ENCODE assay signal across 1 cellular context in the genomic region with DNA sequence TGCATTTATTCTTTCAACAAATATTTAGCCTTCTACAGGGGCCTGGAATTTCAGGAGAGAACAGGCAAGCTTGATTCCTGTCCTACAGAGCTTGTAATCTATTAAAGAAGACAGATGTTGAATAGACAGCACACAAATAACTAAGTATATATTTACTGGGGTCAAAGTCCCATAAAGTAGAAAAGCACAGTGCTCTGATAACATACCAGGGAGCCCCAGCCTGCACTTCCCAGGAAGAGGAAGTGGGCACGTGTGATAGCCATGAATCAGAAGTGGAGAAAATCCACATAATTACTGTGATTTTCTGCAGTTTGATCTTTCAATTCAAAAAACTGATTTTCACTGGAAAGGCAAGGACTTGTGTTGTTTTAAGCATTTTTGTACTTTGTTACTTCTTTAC.
A peak's percentile ranks its signal among the peaks of the same experiment; 100 is the strongest.
TF ChIP-seq lines count a peak whose summit lies in the region.

No MANE protein-coding gene starts in this region.

TF ChIP-seq in HepG2, 621 proteins besides CTCF, POLR2A, EP300 and RAD21 (continued from another document and continues in another):
- TF ChIP-seq, protein P1, sequence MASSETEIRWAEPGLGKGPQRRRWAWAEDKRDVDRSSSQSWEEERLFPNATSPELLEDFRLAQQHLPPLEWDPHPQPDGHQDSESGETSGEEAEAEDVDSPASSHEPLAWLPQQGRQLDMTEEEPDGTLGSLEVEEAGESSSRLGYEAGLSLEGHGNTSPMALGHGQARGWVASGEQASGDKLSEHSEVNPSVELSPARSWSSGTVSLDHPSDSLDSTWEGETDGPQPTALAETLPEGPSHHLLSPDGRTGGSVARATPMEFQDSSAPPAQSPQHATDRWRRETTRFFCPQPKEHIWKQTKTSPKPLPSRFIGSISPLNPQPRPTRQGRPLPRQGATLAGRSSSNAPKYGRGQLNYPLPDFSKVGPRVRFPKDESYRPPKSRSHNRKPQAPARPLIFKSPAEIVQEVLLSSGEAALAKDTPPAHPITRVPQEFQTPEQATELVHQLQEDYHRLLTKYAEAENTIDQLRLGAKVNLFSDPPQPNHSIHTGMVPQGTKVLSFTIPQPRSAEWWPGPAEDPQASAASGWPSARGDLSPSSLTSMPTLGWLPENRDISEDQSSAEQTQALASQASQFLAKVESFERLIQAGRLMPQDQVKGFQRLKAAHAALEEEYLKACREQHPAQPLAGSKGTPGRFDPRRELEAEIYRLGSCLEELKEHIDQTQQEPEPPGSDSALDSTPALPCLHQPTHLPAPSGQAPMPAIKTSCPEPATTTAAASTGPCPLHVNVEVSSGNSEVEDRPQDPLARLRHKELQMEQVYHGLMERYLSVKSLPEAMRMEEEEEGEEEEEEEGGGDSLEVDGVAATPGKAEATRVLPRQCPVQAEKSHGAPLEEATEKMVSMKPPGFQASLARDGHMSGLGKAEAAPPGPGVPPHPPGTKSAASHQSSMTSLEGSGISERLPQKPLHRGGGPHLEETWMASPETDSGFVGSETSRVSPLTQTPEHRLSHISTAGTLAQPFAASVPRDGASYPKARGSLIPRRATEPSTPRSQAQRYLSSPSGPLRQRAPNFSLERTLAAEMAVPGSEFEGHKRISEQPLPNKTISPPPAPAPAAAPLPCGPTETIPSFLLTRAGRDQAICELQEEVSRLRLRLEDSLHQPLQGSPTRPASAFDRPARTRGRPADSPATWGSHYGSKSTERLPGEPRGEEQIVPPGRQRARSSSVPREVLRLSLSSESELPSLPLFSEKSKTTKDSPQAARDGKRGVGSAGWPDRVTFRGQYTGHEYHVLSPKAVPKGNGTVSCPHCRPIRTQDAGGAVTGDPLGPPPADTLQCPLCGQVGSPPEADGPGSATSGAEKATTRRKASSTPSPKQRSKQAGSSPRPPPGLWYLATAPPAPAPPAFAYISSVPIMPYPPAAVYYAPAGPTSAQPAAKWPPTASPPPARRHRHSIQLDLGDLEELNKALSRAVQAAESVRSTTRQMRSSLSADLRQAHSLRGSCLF (CRISPR knock-in tag; IDR thresholded peaks at IDR 0.05; ENCODE audit: borderline replicate concordance), result no peak
- TF ChIP-seq ZNF337 (CRISPR knock-in tag; IDR thresholded peaks at IDR 0.05; ENCODE audit: borderline replicate concordance, low read depth), result no peak
- TF ChIP-seq SIX1 (CRISPR knock-in tag; IDR thresholded peaks at IDR 0.05; ENCODE audit: borderline replicate concordance), result no peak
- no peak for TF ChIP-seq MLLT10 (CRISPR knock-in tag; IDR thresholded peaks at IDR 0.05)
- TF ChIP-seq, protein P2, sequence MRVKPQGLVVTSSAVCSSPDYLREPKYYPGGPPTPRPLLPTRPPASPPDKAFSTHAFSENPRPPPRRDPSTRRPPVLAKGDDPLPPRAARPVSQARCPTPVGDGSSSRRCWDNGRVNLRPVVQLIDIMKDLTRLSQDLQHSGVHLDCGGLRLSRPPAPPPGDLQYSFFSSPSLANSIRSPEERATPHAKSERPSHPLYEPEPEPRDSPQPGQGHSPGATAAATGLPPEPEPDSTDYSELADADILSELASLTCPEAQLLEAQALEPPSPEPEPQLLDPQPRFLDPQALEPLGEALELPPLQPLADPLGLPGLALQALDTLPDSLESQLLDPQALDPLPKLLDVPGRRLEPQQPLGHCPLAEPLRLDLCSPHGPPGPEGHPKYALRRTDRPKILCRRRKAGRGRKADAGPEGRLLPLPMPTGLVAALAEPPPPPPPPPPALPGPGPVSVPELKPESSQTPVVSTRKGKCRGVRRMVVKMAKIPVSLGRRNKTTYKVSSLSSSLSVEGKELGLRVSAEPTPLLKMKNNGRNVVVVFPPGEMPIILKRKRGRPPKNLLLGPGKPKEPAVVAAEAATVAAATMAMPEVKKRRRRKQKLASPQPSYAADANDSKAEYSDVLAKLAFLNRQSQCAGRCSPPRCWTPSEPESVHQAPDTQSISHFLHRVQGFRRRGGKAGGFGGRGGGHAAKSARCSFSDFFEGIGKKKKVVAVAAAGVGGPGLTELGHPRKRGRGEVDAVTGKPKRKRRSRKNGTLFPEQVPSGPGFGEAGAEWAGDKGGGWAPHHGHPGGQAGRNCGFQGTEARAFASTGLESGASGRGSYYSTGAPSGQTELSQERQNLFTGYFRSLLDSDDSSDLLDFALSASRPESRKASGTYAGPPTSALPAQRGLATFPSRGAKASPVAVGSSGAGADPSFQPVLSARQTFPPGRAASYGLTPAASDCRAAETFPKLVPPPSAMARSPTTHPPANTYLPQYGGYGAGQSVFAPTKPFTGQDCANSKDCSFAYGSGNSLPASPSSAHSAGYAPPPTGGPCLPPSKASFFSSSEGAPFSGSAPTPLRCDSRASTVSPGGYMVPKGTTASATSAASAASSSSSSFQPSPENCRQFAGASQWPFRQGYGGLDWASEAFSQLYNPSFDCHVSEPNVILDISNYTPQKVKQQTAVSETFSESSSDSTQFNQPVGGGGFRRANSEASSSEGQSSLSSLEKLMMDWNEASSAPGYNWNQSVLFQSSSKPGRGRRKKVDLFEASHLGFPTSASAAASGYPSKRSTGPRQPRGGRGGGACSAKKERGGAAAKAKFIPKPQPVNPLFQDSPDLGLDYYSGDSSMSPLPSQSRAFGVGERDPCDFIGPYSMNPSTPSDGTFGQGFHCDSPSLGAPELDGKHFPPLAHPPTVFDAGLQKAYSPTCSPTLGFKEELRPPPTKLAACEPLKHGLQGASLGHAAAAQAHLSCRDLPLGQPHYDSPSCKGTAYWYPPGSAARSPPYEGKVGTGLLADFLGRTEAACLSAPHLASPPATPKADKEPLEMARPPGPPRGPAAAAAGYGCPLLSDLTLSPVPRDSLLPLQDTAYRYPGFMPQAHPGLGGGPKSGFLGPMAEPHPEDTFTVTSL (CRISPR knock-in tag; IDR thresholded peaks at IDR 0.05; ENCODE audit: borderline replicate concordance), result 0 out of 2 replicates have a peak, but pooled peaks have one; percentile 31
- TF ChIP-seq ZC3H4 (CRISPR knock-in tag; IDR thresholded peaks at IDR 0.05; ENCODE audit: borderline replicate concordance), result no peak
- no peak for TF ChIP-seq MAFF (IDR thresholded peaks at IDR 0.05; ENCODE audit: low read depth, low read length)
- TF ChIP-seq ZNF605 (CRISPR knock-in tag; IDR thresholded peaks at IDR 0.05), result no peak
- no peak for TF ChIP-seq ARNT (IDR thresholded peaks at IDR 0.05)
- no peak for TF ChIP-seq MTA1 (CRISPR knock-in tag; IDR thresholded peaks at IDR 0.05; ENCODE audit: borderline replicate concordance)
- TF ChIP-seq, protein P3, sequence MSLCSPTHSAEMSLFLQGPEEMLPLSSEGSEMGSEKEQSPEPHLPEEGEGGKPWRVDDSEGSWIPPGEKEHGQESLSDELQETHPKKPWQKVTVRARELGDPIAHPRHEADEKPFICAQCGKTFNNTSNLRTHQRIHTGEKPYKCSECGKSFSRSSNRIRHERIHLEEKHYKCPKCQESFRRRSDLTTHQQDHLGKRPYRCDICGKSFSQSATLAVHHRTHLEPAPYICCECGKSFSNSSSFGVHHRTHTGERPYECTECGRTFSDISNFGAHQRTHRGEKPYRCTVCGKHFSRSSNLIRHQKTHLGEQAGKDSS (CRISPR knock-in tag; IDR thresholded peaks at IDR 0.05; ENCODE audit: borderline replicate concordance, low read depth), result no peak
- TF ChIP-seq ZEB1 (IDR thresholded peaks at IDR 0.05; ENCODE audit: insufficient replicate concordance, low read depth), result no peak
- TF ChIP-seq, protein P4, sequence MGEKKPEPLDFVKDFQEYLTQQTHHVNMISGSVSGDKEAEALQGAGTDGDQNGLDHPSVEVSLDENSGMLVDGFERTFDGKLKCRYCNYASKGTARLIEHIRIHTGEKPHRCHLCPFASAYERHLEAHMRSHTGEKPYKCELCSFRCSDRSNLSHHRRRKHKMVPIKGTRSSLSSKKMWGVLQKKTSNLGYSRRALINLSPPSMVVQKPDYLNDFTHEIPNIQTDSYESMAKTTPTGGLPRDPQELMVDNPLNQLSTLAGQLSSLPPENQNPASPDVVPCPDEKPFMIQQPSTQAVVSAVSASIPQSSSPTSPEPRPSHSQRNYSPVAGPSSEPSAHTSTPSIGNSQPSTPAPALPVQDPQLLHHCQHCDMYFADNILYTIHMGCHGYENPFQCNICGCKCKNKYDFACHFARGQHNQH (CRISPR knock-in tag; IDR thresholded peaks at IDR 0.05), result no peak
- TF ChIP-seq ZNF12 (CRISPR knock-in tag; IDR thresholded peaks at IDR 0.05), result no peak
- TF ChIP-seq ELF3 (CRISPR knock-in tag; IDR thresholded peaks at IDR 0.05), result peak; percentile 51; the same call in 1 of the 2 replicates
- TF ChIP-seq, protein P5, sequence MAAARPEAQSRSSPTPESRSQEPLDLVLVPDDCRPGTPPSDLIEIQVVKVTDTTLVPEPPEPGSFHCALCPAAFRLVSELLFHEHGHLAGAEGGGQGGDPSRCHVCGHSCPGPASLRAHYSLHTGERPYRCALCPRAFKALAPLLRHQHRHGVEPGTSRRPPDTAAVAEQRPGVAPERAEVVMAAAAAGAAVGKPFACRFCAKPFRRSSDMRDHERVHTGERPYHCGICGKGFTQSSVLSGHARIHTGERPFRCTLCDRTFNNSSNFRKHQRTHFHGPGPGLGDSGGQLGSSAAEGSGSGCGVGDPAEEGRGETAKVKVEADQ (CRISPR knock-in tag; IDR thresholded peaks at IDR 0.05; ENCODE audit: borderline replicate concordance), result no peak
- no peak for TF ChIP-seq ZNF550 (CRISPR knock-in tag; IDR thresholded peaks at IDR 0.05; ENCODE audit: borderline replicate concordance)
- no peak for TF ChIP-seq JUND (CRISPR knock-in tag; IDR thresholded peaks at IDR 0.05)
- TF ChIP-seq KLF11 (CRISPR knock-in tag; IDR thresholded peaks at IDR 0.05), result no peak
- no peak for TF ChIP-seq POLR2AphosphoS2 (IDR thresholded peaks at IDR 0.05; ENCODE audit: low read depth, low read length)
- TF ChIP-seq ATF1 (CRISPR knock-in tag; IDR thresholded peaks at IDR 0.05), result no peak
- no peak for TF ChIP-seq ZNF44 (CRISPR knock-in tag; IDR thresholded peaks at IDR 0.05)
- TF ChIP-seq, protein P6, sequence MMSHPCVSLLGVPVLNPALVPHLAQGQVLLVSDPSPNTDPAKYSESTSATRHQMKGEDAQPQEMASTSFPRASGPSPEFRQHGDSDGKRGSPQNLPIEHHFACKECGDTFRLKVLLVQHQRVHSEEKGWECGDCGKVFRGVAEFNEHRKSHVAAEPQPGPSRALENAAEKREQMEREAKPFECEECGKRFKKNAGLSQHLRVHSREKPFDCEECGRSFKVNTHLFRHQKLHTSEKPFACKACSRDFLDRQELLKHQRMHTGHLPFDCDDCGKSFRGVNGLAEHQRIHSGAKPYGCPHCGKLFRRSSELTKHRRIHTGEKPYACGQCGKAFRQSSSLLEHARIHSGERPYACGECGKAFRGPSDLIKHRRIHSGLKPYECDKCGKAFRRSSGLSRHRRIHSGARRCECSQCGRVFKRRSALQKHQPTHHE (CRISPR knock-in tag; IDR thresholded peaks at IDR 0.05; ENCODE audit: borderline replicate concordance), result no peak
- no peak for TF ChIP-seq PCBP1 (IDR thresholded peaks at IDR 0.05; ENCODE audit: borderline replicate concordance, low read depth, low read length)
- TF ChIP-seq, protein P7, sequence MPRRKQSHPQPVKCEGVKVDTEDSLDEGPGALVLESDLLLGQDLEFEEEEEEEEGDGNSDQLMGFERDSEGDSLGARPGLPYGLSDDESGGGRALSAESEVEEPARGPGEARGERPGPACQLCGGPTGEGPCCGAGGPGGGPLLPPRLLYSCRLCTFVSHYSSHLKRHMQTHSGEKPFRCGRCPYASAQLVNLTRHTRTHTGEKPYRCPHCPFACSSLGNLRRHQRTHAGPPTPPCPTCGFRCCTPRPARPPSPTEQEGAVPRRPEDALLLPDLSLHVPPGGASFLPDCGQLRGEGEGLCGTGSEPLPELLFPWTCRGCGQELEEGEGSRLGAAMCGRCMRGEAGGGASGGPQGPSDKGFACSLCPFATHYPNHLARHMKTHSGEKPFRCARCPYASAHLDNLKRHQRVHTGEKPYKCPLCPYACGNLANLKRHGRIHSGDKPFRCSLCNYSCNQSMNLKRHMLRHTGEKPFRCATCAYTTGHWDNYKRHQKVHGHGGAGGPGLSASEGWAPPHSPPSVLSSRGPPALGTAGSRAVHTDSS (CRISPR knock-in tag; conservative IDR thresholded peaks at IDR 0.05), result no peak
- no peak for TF ChIP-seq NFYB (CRISPR knock-in tag; IDR thresholded peaks at IDR 0.05)
- TF ChIP-seq, protein P8, sequence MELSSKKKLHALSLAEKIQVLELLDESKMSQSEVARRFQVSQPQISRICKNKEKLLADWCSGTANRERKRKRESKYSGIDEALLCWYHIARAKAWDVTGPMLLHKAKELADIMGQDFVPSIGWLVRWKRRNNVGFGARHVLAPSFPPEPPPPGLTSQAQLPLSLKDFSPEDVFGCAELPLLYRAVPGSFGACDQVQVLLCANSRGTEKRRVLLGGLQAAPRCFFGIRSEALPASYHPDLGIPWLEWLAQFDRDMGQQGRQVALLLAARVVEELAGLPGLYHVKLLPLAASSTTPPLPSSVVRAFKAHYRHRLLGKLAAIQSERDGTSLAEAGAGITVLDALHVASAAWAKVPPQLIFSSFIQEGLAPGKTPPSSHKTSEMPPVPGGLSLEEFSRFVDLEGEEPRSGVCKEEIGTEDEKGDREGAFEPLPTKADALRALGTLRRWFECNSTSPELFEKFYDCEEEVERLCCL (CRISPR knock-in tag; IDR thresholded peaks at IDR 0.05; ENCODE audit: borderline replicate concordance), result no peak
- TF ChIP-seq ZNF274 (CRISPR knock-in tag; IDR thresholded peaks at IDR 0.05), result no peak
- no peak for TF ChIP-seq SCMH1 (CRISPR knock-in tag; IDR thresholded peaks at IDR 0.05; ENCODE audit: borderline replicate concordance)
- no peak for TF ChIP-seq RFX1 (IDR thresholded peaks at IDR 0.05)
- no peak for TF ChIP-seq ZNF724P (CRISPR knock-in tag; IDR thresholded peaks at IDR 0.05; ENCODE audit: borderline replicate concordance)
- no peak for TF ChIP-seq ZNF432 (CRISPR knock-in tag; IDR thresholded peaks at IDR 0.05; ENCODE audit: borderline replicate concordance)
- no peak for TF ChIP-seq ZNF207 (IDR thresholded peaks at IDR 0.05; ENCODE audit: borderline replicate concordance)
- TF ChIP-seq KAT8 (CRISPR knock-in tag; IDR thresholded peaks at IDR 0.05), result no peak
- TF ChIP-seq, protein P9, sequence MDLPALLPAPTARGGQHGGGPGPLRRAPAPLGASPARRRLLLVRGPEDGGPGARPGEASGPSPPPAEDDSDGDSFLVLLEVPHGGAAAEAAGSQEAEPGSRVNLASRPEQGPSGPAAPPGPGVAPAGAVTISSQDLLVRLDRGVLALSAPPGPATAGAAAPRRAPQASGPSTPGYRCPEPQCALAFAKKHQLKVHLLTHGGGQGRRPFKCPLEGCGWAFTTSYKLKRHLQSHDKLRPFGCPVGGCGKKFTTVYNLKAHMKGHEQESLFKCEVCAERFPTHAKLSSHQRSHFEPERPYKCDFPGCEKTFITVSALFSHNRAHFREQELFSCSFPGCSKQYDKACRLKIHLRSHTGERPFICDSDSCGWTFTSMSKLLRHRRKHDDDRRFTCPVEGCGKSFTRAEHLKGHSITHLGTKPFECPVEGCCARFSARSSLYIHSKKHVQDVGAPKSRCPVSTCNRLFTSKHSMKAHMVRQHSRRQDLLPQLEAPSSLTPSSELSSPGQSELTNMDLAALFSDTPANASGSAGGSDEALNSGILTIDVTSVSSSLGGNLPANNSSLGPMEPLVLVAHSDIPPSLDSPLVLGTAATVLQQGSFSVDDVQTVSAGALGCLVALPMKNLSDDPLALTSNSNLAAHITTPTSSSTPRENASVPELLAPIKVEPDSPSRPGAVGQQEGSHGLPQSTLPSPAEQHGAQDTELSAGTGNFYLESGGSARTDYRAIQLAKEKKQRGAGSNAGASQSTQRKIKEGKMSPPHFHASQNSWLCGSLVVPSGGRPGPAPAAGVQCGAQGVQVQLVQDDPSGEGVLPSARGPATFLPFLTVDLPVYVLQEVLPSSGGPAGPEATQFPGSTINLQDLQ (CRISPR knock-in tag; IDR thresholded peaks at IDR 0.05), result no peak
- TF ChIP-seq TGIF2 (CRISPR knock-in tag; IDR thresholded peaks at IDR 0.05), result no peak
- no peak; the same call in 1 of the 2 replicates for TF ChIP-seq NCOR1 (IDR thresholded peaks at IDR 0.05; ENCODE audit: borderline replicate concordance, low read length)
- no peak for TF ChIP-seq ZKSCAN5 (CRISPR knock-in tag; IDR thresholded peaks at IDR 0.05)
- no peak for TF ChIP-seq ZNF589 (CRISPR knock-in tag; conservative IDR thresholded peaks at IDR 0.05)
